ENCODE assay signal across 18 cellular contexts in the genomic region with DNA sequence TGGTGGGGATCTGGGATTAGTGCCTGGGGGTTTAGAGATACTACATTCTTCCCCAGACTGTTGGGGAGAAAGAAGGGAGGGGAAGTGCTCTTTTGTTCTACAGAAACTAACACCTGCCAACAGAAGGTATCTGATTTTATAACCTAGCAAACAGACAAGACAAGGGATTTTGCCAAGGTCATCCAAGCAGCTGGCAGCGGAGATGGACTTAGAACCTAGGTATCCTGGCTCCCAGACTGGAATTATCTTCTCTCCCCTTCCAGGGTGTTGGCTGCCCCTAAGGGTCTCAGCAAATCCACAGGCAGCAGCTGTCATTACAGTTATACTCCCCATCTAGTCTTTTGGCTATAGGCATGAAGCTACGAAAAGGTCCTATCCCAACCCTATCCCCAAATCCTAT. TPM values are rescaled to one million over a fixed set of nuclear protein-coding genes. Genes with fewer than 3 reads are reported as not detected.
A peak's percentile ranks its signal among the peaks of the same experiment; 100 is the strongest.
DNase-seq lines count a peak whose midpoint lies in the region; ATAC-seq and TF ChIP-seq lines count a peak whose summit lies in the region.
"Had no signal": no experiment of that assay in that cellular context is flagged by ENCODE, and none has a peak within 500 bp of the region (broad histone marks: within the 10 kb centered on the region; RNA-seq: fewer than 3 reads in every experiment).

No MANE protein-coding gene starts in this region.

- H3K9me3 ChIP-seq in esophagus squamous epithelium (no peaks in the 10 kb centered on the region), sigmoid colon (no peaks in the 10 kb centered on the region)
- H3K9me3 ChIP-seq: ovary had no signal

- H3K36me3 Mint-ChIP-seq in activated T-helper 2 cell treated with anti-CD3 and anti-CD28 coated beads, Interferon-gamma antibody, Interleukin-2, Interleukin-4, amounts not matched to agents 10 μg/mL and 5 μg/mL and 100 μg/mL, durations not matched to agents 14 hours and 24 hours and 36 hours (ENCODE audit: low read depth) = peaks cover 72% of the 10 kb centered on the region

- no peak overlapping the region for H3K27ac Mint-ChIP-seq in activated T-helper 2 cell treated with anti-CD3 and anti-CD28 coated beads, Interferon-gamma antibody, Interleukin-2, Interleukin-4, amounts not matched to agents 10 μg/mL and 5 μg/mL and 100 μg/mL, durations not matched to agents 14 hours and 24 hours and 36 hours
- H3K27ac Mint-ChIP-seq: activated CD8-positive, alpha-beta T cell treated with anti-CD3 and anti-CD28 coated beads for 36 hours; T-helper 1 cell treated with Interleukin-12 subunit alpha and Interleukin-12 subunit beta and Interleukin-4 antibody, amounts not matched to agents 30 μg/mL and 1 μg/mL, for 36 hours had no signal

- intact Hi-C loops in esophagus squamous epithelium (cut with DNase I) (no loop called here), sigmoid colon (cut with DNase I) (loop anchor here (5.0 to 10.0 kb wide), 3 partner anchors 108 to 2005 kb away; no protein-coding TSS in a partner anchor)
- intact Hi-C loops in activated T-helper 2 cell treated with anti-CD3 and anti-CD28 coated beads, Interferon-gamma antibody, Interleukin-2, Interleukin-4, amounts not matched to agents 10 μg/mL and 5 μg/mL and 100 μg/mL, durations not matched to agents 14 hours and 24 hours and 36 hours (cut with micrococcal nuclease) = no loop called here

- H3K9me3 Mint-ChIP-seq in activated T-helper 2 cell treated with anti-CD3 and anti-CD28 coated beads, Interferon-gamma antibody, Interleukin-2, Interleukin-4, amounts not matched to agents 10 μg/mL and 5 μg/mL and 100 μg/mL, durations not matched to agents 14 hours and 24 hours and 36 hours = no peaks in the 10 kb centered on the region
- H3K9me3 Mint-ChIP-seq: activated CD8-positive, alpha-beta T cell treated with anti-CD3 and anti-CD28 coated beads for 36 hours; T-helper 1 cell treated with Interleukin-12 subunit alpha and Interleukin-12 subunit beta and Interleukin-4 antibody, amounts not matched to agents 30 μg/mL and 1 μg/mL, for 36 hours had no signal

- H3K4me3 ChIP-seq in esophagus squamous epithelium (no peak overlapping the region), sigmoid colon (no peak overlapping the region)
- H3K4me3 ChIP-seq: ovary had no signal

- peaks cover 0 to 20% (median 0%) of the 10 kb centered on the region in 3 donors for H3K36me3 ChIP-seq in esophagus squamous epithelium
- peaks cover 6 to 24% (median 9%) of the 10 kb centered on the region in 4 donors for H3K36me3 ChIP-seq in sigmoid colon
- H3K36me3 ChIP-seq: ovary had no signal

- TF ChIP-seq POLR2A in esophagus squamous epithelium (IDR thresholded peaks at IDR 0.05) (no peak), sigmoid colon (IDR thresholded peaks at IDR 0.05) (no peak)

- 87 to 94% methylated on average over 2 of the region's 2 CpGs for WGBS in esophagus squamous epithelium, 2 donors
- 40 to 79% methylated on average over 2 of the region's 2 CpGs for WGBS in sigmoid colon, 2 donors

- DNase-seq in COR-L47 (lab: John Stamatoyannopoulos, UW) = peak; percentile 37
- DNase-seq in NCI-H226 = peak; percentile 0
- no peak for DNase-seq in esophagus squamous epithelium (lab: John Stamatoyannopoulos, UW)
- DNase-seq in sigmoid colon = no peak
- DNase-seq in NCI-H446 (lab: John Stamatoyannopoulos, UW) = no peak
- DNase-seq in activated T-helper 2 cell treated with anti-CD3 and anti-CD28 coated beads, Interferon-gamma antibody, Interleukin-2, Interleukin-4, amounts not matched to agents 10 μg/mL and 5 μg/mL and 100 μg/mL, durations not matched to agents 14 hours and 24 hours and 36 hours (ENCODE audit: low spot score) = no peak
- no peak for DNase-seq in NCI-H345 treated with DMSO at 0.1 percent for 48 hours (lab: John Stamatoyannopoulos, UW; ENCODE audit: unreplicated experiment)
- DNase-seq: activated CD8-positive, alpha-beta T cell treated with anti-CD3 and anti-CD28 coated beads for 36 hours; activated naive CD4-positive, alpha-beta T cell treated with Interleukin-2 at 50 U/mL for 16 hours; foreskin melanocyte; NCI-H1092 treated with DMSO at 0.1 percent for 48 hours; ovary had no signal

- peaks cover 34% of the 10 kb centered on the region for H3K4me1 Mint-ChIP-seq in activated T-helper 2 cell treated with anti-CD3 and anti-CD28 coated beads, Interferon-gamma antibody, Interleukin-2, Interleukin-4, amounts not matched to agents 10 μg/mL and 5 μg/mL and 100 μg/mL, durations not matched to agents 14 hours and 24 hours and 36 hours (ENCODE audit: low read depth)

- no peaks in the 10 kb centered on the region for H3K27me3 Mint-ChIP-seq in activated T-helper 2 cell treated with anti-CD3 and anti-CD28 coated beads, Interferon-gamma antibody, Interleukin-2, Interleukin-4, amounts not matched to agents 10 μg/mL and 5 μg/mL and 100 μg/mL, durations not matched to agents 14 hours and 24 hours and 36 hours (ENCODE audit: low read depth)

- ATAC-seq in GM21423 (IDR thresholded peaks at IDR 0.05; ENCODE audit: unreplicated experiment) = no peak
- ATAC-seq: activated CD8-positive, alpha-beta T cell treated with anti-CD3 and anti-CD28 coated beads for 36 hours; left colon had no signal

- no peak for TF ChIP-seq EP300 in sigmoid colon (IDR thresholded peaks at IDR 0.05)

- H3K4me1 ChIP-seq in esophagus squamous epithelium = peaks cover 87 to 95% (median 91%) of the 10 kb centered on the region in 3 donors
- peaks cover 6 to 95% (median 89%) of the 10 kb centered on the region in 4 donors for H3K4me1 ChIP-seq in sigmoid colon

- H3K4me3 Mint-ChIP-seq in activated T-helper 2 cell treated with anti-CD3 and anti-CD28 coated beads, Interferon-gamma antibody, Interleukin-2, Interleukin-4, amounts not matched to agents 10 μg/mL and 5 μg/mL and 100 μg/mL, durations not matched to agents 14 hours and 24 hours and 36 hours (ENCODE audit: low read depth) = no peak overlapping the region
- H3K4me3 Mint-ChIP-seq: activated CD8-positive, alpha-beta T cell treated with anti-CD3 and anti-CD28 coated beads for 36 hours; T-helper 1 cell treated with Interleukin-12 subunit alpha and Interleukin-12 subunit beta and Interleukin-4 antibody, amounts not matched to agents 30 μg/mL and 1 μg/mL, for 36 hours had no signal

- H3K27ac ChIP-seq in esophagus squamous epithelium = peak overlapping the region; percentile 90 to 98 (median 93)
- peak overlapping the region; percentile 94 to 99 (median 97) for H3K27ac ChIP-seq in sigmoid colon
- H3K27ac ChIP-seq: ovary had no signal

- no peak for TF ChIP-seq CTCF in esophagus squamous epithelium (IDR thresholded peaks at IDR 0.05)
- no peak for TF ChIP-seq CTCF in sigmoid colon (IDR thresholded peaks at IDR 0.05)

- H3K27me3 ChIP-seq in esophagus squamous epithelium (no peaks in the 10 kb centered on the region), sigmoid colon (no peaks in the 10 kb centered on the region)
- H3K27me3 ChIP-seq: ovary had no signal

RNA-seq across cellular contexts. Expression of a gene that starts 8.4 kb away (rescaled TPM):
- total RNA-seq in esophagus squamous epithelium = 100 to 1,000 TPM in 3 of 4 donors, 10 to 100 TPM in 1; 88.1 to 174 (median 120) TPM
- 100 to 1,000 TPM in 1 of 4 donors, 10 to 100 TPM in 3; 79.9 to 149 (median 88.5) TPM for total RNA-seq in sigmoid colon
- polyA plus RNA-seq in sigmoid colon = 10 to 100 TPM; 22.2 to 63.9 (median 23.6) TPM
- total RNA-seq in activated T-helper 2 cell treated with anti-CD3 and anti-CD28 coated beads, Interferon-gamma antibody, Interleukin-2, Interleukin-4, amounts not matched to agents 10 μg/mL and 5 μg/mL and 100 μg/mL, durations not matched to agents 14 hours and 24 hours and 36 hours = 133 and 136 TPM in 2 replicates

RNA-seq across cellular contexts. Expression of a gene that starts 23.2 kb away (rescaled TPM):
- 10 to 100 TPM; 22.3 to 32.4 (median 27.0) TPM for total RNA-seq in esophagus squamous epithelium
- 10 to 100 TPM; 44.2 to 58.7 (median 52.2) TPM for total RNA-seq in sigmoid colon
- 10 to 100 TPM; 14.4 to 35.6 (median 17.1) TPM for polyA plus RNA-seq in sigmoid colon
- total RNA-seq in activated T-helper 2 cell treated with anti-CD3 and anti-CD28 coated beads, Interferon-gamma antibody, Interleukin-2, Interleukin-4, amounts not matched to agents 10 μg/mL and 5 μg/mL and 100 μg/mL, durations not matched to agents 14 hours and 24 hours and 36 hours = 16.8 and 20.1 TPM in 2 replicates

RNA-seq across cellular contexts. Expression of a gene that starts 31.7 kb away (rescaled TPM):
- total RNA-seq in esophagus squamous epithelium = under 1 TPM in 2 of 4 donors, not detected in 2; 0.09 to 0.68 TPM
- total RNA-seq in sigmoid colon = not detected
- under 1 TPM in 1 of 3 donors, not detected in 2; 0.17 TPM for polyA plus RNA-seq in sigmoid colon
- 0.39 and 0.64 TPM in 2 replicates for total RNA-seq in activated T-helper 2 cell treated with anti-CD3 and anti-CD28 coated beads, Interferon-gamma antibody, Interleukin-2, Interleukin-4, amounts not matched to agents 10 μg/mL and 5 μg/mL and 100 μg/mL, durations not matched to agents 14 hours and 24 hours and 36 hours
- total RNA-seq: G401, left colon, ureter had no signal
- polyA plus RNA-seq: ovary had no signal

RNA-seq across cellular contexts. Expression of a gene that starts 33.2 kb away (rescaled TPM):
- not detected for total RNA-seq in esophagus squamous epithelium
- not detected for total RNA-seq in sigmoid colon
- 1 to 10 TPM in 1 of 3 donors, not detected in 2; 1.8 TPM for polyA plus RNA-seq in sigmoid colon
- not detected in 2 replicates for total RNA-seq in activated T-helper 2 cell treated with anti-CD3 and anti-CD28 coated beads, Interferon-gamma antibody, Interleukin-2, Interleukin-4, amounts not matched to agents 10 μg/mL and 5 μg/mL and 100 μg/mL, durations not matched to agents 14 hours and 24 hours and 36 hours
- total RNA-seq: activated CD8-positive, alpha-beta T cell treated with anti-CD3 and anti-CD28 coated beads for 36 hours; G401; left colon; ureter had no signal
- polyA plus RNA-seq: BJ, ovary had no signal

RNA-seq across cellular contexts. Expression of a gene that starts 38.3 kb away (rescaled TPM):
- not detected for total RNA-seq in esophagus squamous epithelium
- under 1 TPM in 1 of 4 donors, not detected in 3; 0.36 TPM for total RNA-seq in sigmoid colon
- polyA plus RNA-seq in sigmoid colon = under 1 TPM in 1 of 3 donors, not detected in 2; 0.03 TPM
- total RNA-seq in activated T-helper 2 cell treated with anti-CD3 and anti-CD28 coated beads, Interferon-gamma antibody, Interleukin-2, Interleukin-4, amounts not matched to agents 10 μg/mL and 5 μg/mL and 100 μg/mL, durations not matched to agents 14 hours and 24 hours and 36 hours = not detected in 2 replicates
- total RNA-seq: G401 had no signal
- polyA plus RNA-seq: BJ had no signal

Comparison
In these comparisons a context has a peak if more than half of its experiments do, and no peak if none do; other contexts are left out.
1. DNase-seq: peak in COR-L47 (single experiment) and NCI-H226 (single experiment); none in esophagus squamous epithelium (single experiment), sigmoid colon (single experiment), NCI-H446 (0 of 2), activated T-helper 2 cell treated with anti-CD3 and anti-CD28 coated beads, Interferon-gamma antibody, Interleukin-2, Interleukin-4, amounts not matched to agents 10 μg/mL and 5 μg/mL and 100 μg/mL, durations not matched to agents 14 hours and 24 hours and 36 hours (single experiment) and NCI-H345 treated with DMSO at 0.1 percent for 48 hours (single experiment).